Comparison of ENCODE assay signal across 1 cellular context in the genomic region with DNA sequence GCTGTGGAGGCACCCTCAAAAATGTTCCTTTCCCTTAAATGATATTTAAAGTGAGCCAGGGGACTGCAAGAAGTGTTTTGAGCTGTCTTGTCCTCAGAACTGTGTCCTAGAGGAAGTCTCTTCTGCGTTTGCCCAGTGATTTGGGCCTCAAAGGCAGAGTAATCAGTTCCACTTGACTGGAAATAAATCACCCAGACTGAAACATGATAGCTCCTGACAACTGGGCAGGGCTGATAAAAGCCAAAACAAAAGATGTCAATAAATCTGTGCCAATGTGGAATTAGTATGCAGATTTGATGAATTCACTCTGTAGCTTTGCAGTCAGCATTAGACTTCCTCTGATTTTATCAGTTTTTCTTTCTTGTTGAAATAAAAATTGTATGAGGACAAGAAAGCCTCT.
TF ChIP-seq lines count a peak whose summit lies in the region.

No MANE protein-coding gene starts in this region.

TF ChIP-seq in HCT116, 20 proteins besides CTCF, POLR2A, EP300 and RAD21 (continued from another document):
- no peak for TF ChIP-seq REST (IDR thresholded peaks at IDR 0.05; ENCODE audit: low read depth)
- TF ChIP-seq TCF7L2 (IDR thresholded peaks at IDR 0.05; ENCODE audit: borderline replicate concordance, extremely low read depth, insufficient read depth, insufficient read length): peak; percentile 37
- no peak for TF ChIP-seq SIN3A (IDR thresholded peaks at IDR 0.05; ENCODE audit: low read depth)
- TF ChIP-seq EZH2phosphoT487 (IDR thresholded peaks at IDR 0.05; ENCODE audit: borderline replicate concordance): no peak
